20 cellular contexts compared by ENCODE assay signal in genomic region chr2:12896283-12897014, GRCh38.
A peak's percentile ranks its signal among the peaks of the same experiment; 100 is the strongest.
DNase-seq lines count a peak whose midpoint lies in the region; ATAC-seq and TF ChIP-seq lines count a peak whose summit lies in the region.
"Had no signal": no experiment of that assay in that cellular context is flagged by ENCODE, and none has a peak within 500 bp of the region (broad histone marks: within the 10 kb centered on the region; RNA-seq: fewer than 3 reads in every experiment).

No MANE protein-coding gene starts in this region.

- H3K36me3 ChIP-seq in CD8-positive, alpha-beta T cell (ENCODE audit: insufficient read depth, low read length), result no peaks in the 10 kb centered on the region
- H3K36me3 ChIP-seq in Karpas-422 (ENCODE audit: insufficient read depth, low read length), result no peaks in the 10 kb centered on the region
- H3K36me3 ChIP-seq in gastrocnemius medialis, result no peaks in the 10 kb centered on the region
- H3K36me3 ChIP-seq in breast epithelium, result no peaks in the 10 kb centered on the region
- H3K36me3 ChIP-seq: right lobe of liver had no signal

- no peak for ATAC-seq in CD8-positive, alpha-beta T cell
- ATAC-seq in gastrocnemius medialis, result peak; percentile 24 to 26
- ATAC-seq in GM21786 (IDR thresholded peaks at IDR 0.05; ENCODE audit: unreplicated experiment), result no peak
- ATAC-seq: K562, right lobe of liver had no signal

- H3K27me3 ChIP-seq in CD8-positive, alpha-beta T cell (ENCODE audit: insufficient read depth, low read length), result no peaks in the 10 kb centered on the region
- no peaks in the 10 kb centered on the region for H3K27me3 ChIP-seq in Karpas-422 (ENCODE audit: low read length)
- peaks cover 0 to 2% (median 0%) of the 10 kb centered on the region in 3 donors for H3K27me3 ChIP-seq in gastrocnemius medialis
- no peaks in the 10 kb centered on the region for H3K27me3 ChIP-seq in breast epithelium
- H3K27me3 ChIP-seq: right lobe of liver had no signal

- CTCF ChIA-PET in CD8-positive, alpha-beta T cell (lab: Charles Lee), result interaction anchor here (0.9 to 3.8 kb wide), 7 partner anchors 9 to 186 kb away, joined by 3 to 22 read pairs (median 3); partner anchors contain the start of gene TRIB2

- H3K4me1 Mint-ChIP-seq in CD8-positive, alpha-beta T cell (ENCODE audit: low read depth), result peaks cover 24% of the 10 kb centered on the region

- no peak overlapping the region for H3K27ac ChIP-seq in CD8-positive, alpha-beta T cell (ENCODE audit: low read depth, low read length)
- H3K27ac ChIP-seq in Karpas-422 (ENCODE audit: low read length) (no peak overlapping the region), gastrocnemius medialis (peak overlapping the region in 3 of 4 donors; percentile 6 to 38 (median 30)), breast epithelium (no peak overlapping the region)
- H3K27ac ChIP-seq: right lobe of liver had no signal

- peaks cover 25% of the 10 kb centered on the region for H3K9me3 Mint-ChIP-seq in CD8-positive, alpha-beta T cell

- H3K9me3 ChIP-seq in CD8-positive, alpha-beta T cell (ENCODE audit: low read length), result no peaks in the 10 kb centered on the region
- H3K9me3 ChIP-seq in Karpas-422 (ENCODE audit: low read length) (no peaks in the 10 kb centered on the region), gastrocnemius medialis (peaks cover 0 to 10% (median 0%) of the 10 kb centered on the region in 3 donors), breast epithelium (peaks cover 6 to 12% of the 10 kb centered on the region in 2 donors)
- H3K9me3 ChIP-seq: right lobe of liver had no signal

- no peaks in the 10 kb centered on the region for H3K9me2 ChIP-seq in Karpas-422 (replicated peaks; ENCODE audit: insufficient read depth, low read length)

- peak overlapping the region; percentile 69; the same call in 1 of the 2 replicates for H2AFZ ChIP-seq in Karpas-422 (ENCODE audit: low read length)

- no peaks in the 10 kb centered on the region for H3K27me3 Mint-ChIP-seq in CD8-positive, alpha-beta T cell (ENCODE audit: low read depth)
- H3K27me3 Mint-ChIP-seq: type B pancreatic cell had no signal

- DNase-seq in CD8-positive, alpha-beta T cell, result no peak
- DNase-seq in Karpas-422 (no peak), fibroblast of villous mesenchyme (ENCODE audit: low read depth) (peak; percentile 82), gastrocnemius medialis (no peak), mucosa of gallbladder (ENCODE audit: low spot score) (no peak), breast epithelium (ENCODE audit: low spot score in 2 of 2) (no peak), putamen (ENCODE audit: low spot score) (no peak)
- DNase-seq: activated naive CD4-positive, alpha-beta T cell treated with anti-CD3 and anti-CD28 coated beads for 36 hours; activated T-cell treated with anti-CD3 and anti-CD28 coated beads for 4 hours; DMS79; H7; head of caudate nucleus; NCI-H187; right lobe of liver; Right ventricle myocardium superior; stimulated activated naive B cell treated with anti-CD40 and anti-IgM and Interleukin-4, amounts not matched to agents 10 μg/mL and 1 μg/mL and 100 μg/mL, for 72 hours had no signal

- H3K4me2 ChIP-seq in Karpas-422 (ENCODE audit: low read depth, low read length, poor library complexity, severe bottlenecking), result peak overlapping the region; percentile 19

- peak overlapping the region; percentile 6 for H3K4me3 Mint-ChIP-seq in CD8-positive, alpha-beta T cell
- H3K4me3 Mint-ChIP-seq: activated naive CD4-positive, alpha-beta T cell treated with anti-CD3 and anti-CD28 coated beads for 36 hours; stimulated activated naive B cell treated with anti-CD40 and anti-IgM and Interleukin-4, amounts not matched to agents 10 μg/mL and 1 μg/mL and 100 μg/mL, for 72 hours; type B pancreatic cell had no signal

- TF ChIP-seq POLR2A in gastrocnemius medialis (IDR thresholded peaks at IDR 0.05) (no peak), breast epithelium (IDR thresholded peaks at IDR 0.05) (no peak)

- no peaks in the 10 kb centered on the region for H4K20me1 ChIP-seq in Karpas-422 (ENCODE audit: insufficient read depth, low read depth, low read length)

- H3K4me1 ChIP-seq in CD8-positive, alpha-beta T cell (ENCODE audit: insufficient read depth, low read length), result peaks cover 13% of the 10 kb centered on the region
- peaks cover 11% of the 10 kb centered on the region for H3K4me1 ChIP-seq in Karpas-422 (ENCODE audit: low read length)
- H3K4me1 ChIP-seq in gastrocnemius medialis, result no peaks in the 10 kb centered on the region
- no peaks in the 10 kb centered on the region for H3K4me1 ChIP-seq in breast epithelium
- H3K4me1 ChIP-seq: right lobe of liver had no signal

- H3K27ac Mint-ChIP-seq in CD8-positive, alpha-beta T cell, result peak overlapping the region; percentile 58
- H3K27ac Mint-ChIP-seq: activated naive CD4-positive, alpha-beta T cell treated with anti-CD3 and anti-CD28 coated beads for 36 hours; stimulated activated naive B cell treated with anti-CD40 and anti-IgM and Interleukin-4, amounts not matched to agents 10 μg/mL and 1 μg/mL and 100 μg/mL, for 72 hours; type B pancreatic cell had no signal

- no peaks in the 10 kb centered on the region for H3K79me2 ChIP-seq in Karpas-422 (ENCODE audit: low read length)

- intact Hi-C loops in CD8-positive, alpha-beta T cell (cut with DNase I, micrococcal nuclease), result loop anchor here in 1 of 2 experiments (2.0 kb wide), 1 partner anchor 40 kb away; no protein-coding TSS in a partner anchor
- intact Hi-C loops in gastrocnemius medialis (cut with DNase I; ENCODE audit: low total_unique reads) (no loop called here), breast epithelium (cut with DNase I; ENCODE audit: low total_unique reads) (no loop called here)

- no peak overlapping the region for H3K4me3 ChIP-seq in CD8-positive, alpha-beta T cell (ENCODE audit: low read depth, low read length)
- H3K4me3 ChIP-seq in Karpas-422 (ENCODE audit: low read length) (no peak overlapping the region), fibroblast of villous mesenchyme (ENCODE audit: low read depth, low read length) (no peak overlapping the region), gastrocnemius medialis (no peak overlapping the region), breast epithelium (no peak overlapping the region)
- H3K4me3 ChIP-seq: K562, lung, right lobe of liver had no signal

- POLR2A ChIA-PET in CD8-positive, alpha-beta T cell (lab: Charles Lee), result interaction anchor here (0.6 to 2.1 kb wide), 5 partner anchors 9 to 662 kb away, joined by 3 to 9 read pairs (median 4); partner anchors contain the start of gene TRIB2

- H3K9ac ChIP-seq in Karpas-422 (ENCODE audit: low read length), result no peak overlapping the region

- TF ChIP-seq CTCF in CD8-positive, alpha-beta T cell (IDR thresholded peaks at IDR 0.05), result no peak
- TF ChIP-seq CTCF in fibroblast of villous mesenchyme (IDR thresholded peaks at IDR 0.05; ENCODE audit: insufficient read depth, low read depth, low read length) (no peak), gastrocnemius medialis (IDR thresholded peaks at IDR 0.05 in 4 of 5, conservative IDR thresholded peaks at IDR 0.05 in 1 of 5) (no peak), breast epithelium (IDR thresholded peaks at IDR 0.05) (no peak)

- in situ Hi-C loops in gastrocnemius medialis (cut with MboI; ENCODE audit: low sequenced_read_pairs in 4 of 4), result no loop called here

- no peaks in the 10 kb centered on the region for H3K36me3 Mint-ChIP-seq in CD8-positive, alpha-beta T cell
- H3K36me3 Mint-ChIP-seq: type B pancreatic cell had no signal

Comparison
In these comparisons a context has a peak if more than half of its experiments do, and no peak if none do; other contexts are left out.
1. ATAC-seq: peak in gastrocnemius medialis (2 of 2); none in CD8-positive, alpha-beta T cell (single experiment) and GM21786 (single experiment).
2. H3K27ac ChIP-seq: peak in gastrocnemius medialis (3 of 4); none in CD8-positive, alpha-beta T cell (single experiment), Karpas-422 (single experiment) and breast epithelium (0 of 2).